ENCODE assay signal across 7 cellular contexts in genomic region chr1:4877426-4877825, GRCh38.
"Had no signal": no experiment of that assay in that cellular context is flagged by ENCODE, and none has a peak within 500 bp of the region (broad histone marks: within the 10 kb centered on the region; RNA-seq: fewer than 3 reads in every experiment).

No MANE protein-coding gene starts in this region.

- H3K27ac ChIP-seq: HL-60 had no signal

- H3K4me1 Mint-ChIP-seq: IgD-negative memory B cell had no signal

- ATAC-seq: HepG2, K562 had no signal

- DNase-seq: IMR-90, KBM-7, KG1 had no signal

- H3K4me3 ChIP-seq: K562 had no signal

- H3K36me3 Mint-ChIP-seq: IgD-negative memory B cell had no signal

- H3K27ac Mint-ChIP-seq: IgD-negative memory B cell had no signal
